ENCODE assay signal across 27 cellular contexts in the genomic region with DNA sequence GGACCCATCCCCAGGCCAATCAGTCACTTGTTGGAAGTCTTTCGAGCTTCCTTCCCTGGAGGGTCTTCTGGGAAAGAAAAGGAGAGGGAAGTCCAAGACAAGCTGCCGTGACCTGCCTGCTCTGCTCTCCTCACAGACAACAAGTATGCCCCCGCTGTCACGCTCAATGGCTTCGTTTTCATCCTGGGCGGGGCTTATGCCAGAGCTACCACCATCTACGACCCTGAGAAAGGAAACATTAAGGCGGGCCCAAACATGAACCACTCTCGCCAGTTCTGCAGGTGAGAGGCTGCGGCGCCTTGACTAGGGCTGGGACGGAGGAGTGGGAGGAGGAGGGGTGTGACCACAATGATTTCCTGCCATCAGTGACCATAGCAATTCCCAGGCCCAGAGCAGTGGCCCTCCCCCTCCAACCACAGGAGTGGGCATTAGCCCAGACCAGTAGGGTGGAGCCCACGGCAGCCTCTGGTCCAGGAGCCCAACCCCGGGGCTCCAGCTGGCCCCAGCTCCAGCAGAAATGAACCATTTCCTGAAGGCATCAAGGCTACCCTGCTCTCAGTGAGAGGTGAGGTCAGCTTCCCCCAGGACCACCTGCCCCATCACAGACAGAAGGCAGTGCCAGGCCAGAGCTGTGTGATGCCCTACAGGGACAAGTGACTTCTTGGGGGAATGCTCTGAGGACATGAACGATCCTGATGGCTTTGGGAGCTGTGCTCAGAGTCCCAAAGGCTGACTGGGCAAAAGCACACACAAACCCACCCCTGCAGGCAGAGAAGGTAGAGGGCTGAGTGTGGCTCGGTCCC.
DNase-seq lines count a peak whose midpoint lies in the region; ATAC-seq, FAIRE-seq and TF ChIP-seq lines count a peak whose summit lies in the region.
"Had no signal": no experiment of that assay in that cellular context is flagged by ENCODE, and none has a peak within 500 bp of the region (broad histone marks: within the 10 kb centered on the region; RNA-seq: fewer than 3 reads in every experiment).

No MANE protein-coding gene starts in this region.

- H3K27me3 ChIP-seq in AG04450 (ENCODE audit: control insufficient read depth, insufficient read depth, low read length), result no peaks in the 10 kb centered on the region
- H3K27me3 ChIP-seq: gastrocnemius medialis, uterus had no signal

- FAIRE-seq in GM12892 (lab: Jason Lieb, UNC), result no peak
- FAIRE-seq: HTR-8/SVneo had no signal

- H3K27ac Mint-ChIP-seq in nephron progenitor cell, result peak overlapping the region; percentile 74
- H3K27ac Mint-ChIP-seq: activated CD8-positive, alpha-beta T cell treated with anti-CD3 and anti-CD28 coated beads, Interleukin-2, amount 10 ng/mL, durations not matched to agents 7 days and 5 days; activated naive CD8-positive, alpha-beta T cell treated with anti-CD3 and anti-CD28 coated beads, Interleukin-2, amount 50 U/mL, for 24 hours had no signal

- peaks cover 17% of the 10 kb centered on the region for H3K9me3 Mint-ChIP-seq in nephron progenitor cell
- H3K9me3 Mint-ChIP-seq: activated naive CD8-positive, alpha-beta T cell treated with anti-CD3 and anti-CD28 coated beads, Interleukin-2, amount 50 U/mL, for 24 hours; CD8-positive, alpha-beta memory T cell had no signal

- CTCF ChIA-PET in AG04450 (lab: Charles Lee), result no interaction called here

- no peak for TF ChIP-seq CTCF in AG04450 (IDR thresholded peaks at IDR 0.05; ENCODE audit: low read depth, low read length)
- TF ChIP-seq CTCF in astrocyte of the spinal cord (IDR thresholded peaks at IDR 0.05; ENCODE audit: low read depth, low read length), result no peak
- TF ChIP-seq CTCF in nephron progenitor cell (IDR thresholded peaks at IDR 0.05), result no peak

- POLR2A ChIA-PET in AG04450 (lab: Yijun Ruan, JAX), result no interaction called here

- no peaks in the 10 kb centered on the region for H3K27me3 Mint-ChIP-seq in nephron progenitor cell (ENCODE audit: low read depth, poor library complexity)
- H3K27me3 Mint-ChIP-seq: activated naive CD8-positive, alpha-beta T cell treated with anti-CD3 and anti-CD28 coated beads, Interleukin-2, amount 50 U/mL, for 24 hours; CD8-positive, alpha-beta memory T cell had no signal

- ATAC-seq in GM18502 (IDR thresholded peaks at IDR 0.05; ENCODE audit: poor library complexity, unreplicated experiment) (no peak), HG02938 (IDR thresholded peaks at IDR 0.05; ENCODE audit: unreplicated experiment) (no peak), HG03457 (IDR thresholded peaks at IDR 0.05; ENCODE audit: unreplicated experiment) (no peak)
- ATAC-seq: activated CD8-positive, alpha-beta T cell treated with anti-CD3 and anti-CD28 coated beads, Interleukin-2, amount 10 ng/mL, durations not matched to agents 7 days and 5 days; activated naive CD8-positive, alpha-beta T cell treated with anti-CD3 and anti-CD28 coated beads, Interleukin-2, amount 50 U/mL, for 24 hours; gastrocnemius medialis; left cardiac atrium had no signal

- no peak for TF ChIP-seq POLR2A in GM12892 (IDR thresholded peaks at IDR 0.05; ENCODE audit: low read depth, low read length)

- peaks cover 16% of the 10 kb centered on the region for H3K9me3 ChIP-seq in AG04450 (ENCODE audit: control insufficient read depth, insufficient read depth, low read length)
- H3K9me3 ChIP-seq: gastrocnemius medialis, uterus had no signal

- peaks cover 13% of the 10 kb centered on the region for H3K4me1 Mint-ChIP-seq in nephron progenitor cell
- H3K4me1 Mint-ChIP-seq: activated naive CD8-positive, alpha-beta T cell treated with anti-CD3 and anti-CD28 coated beads, Interleukin-2, amount 50 U/mL, for 24 hours; CD8-positive, alpha-beta memory T cell had no signal

- peaks cover 69% of the 10 kb centered on the region for H3K36me3 Mint-ChIP-seq in nephron progenitor cell (ENCODE audit: low read depth)

- H3K4me3 ChIP-seq in AG04450 (ENCODE audit: low read depth, low read length) (no peak overlapping the region), astrocyte of the spinal cord (ENCODE audit: low read depth, low read length) (no peak overlapping the region)
- H3K4me3 ChIP-seq: gastrocnemius medialis, uterus had no signal

- DNase-seq in AG04450 (ENCODE audit: low read depth, low spot score), result no peak
- peak; percentile 10 for DNase-seq in GM12892 (ENCODE audit: insufficient read length)
- peak; percentile 34 for DNase-seq in astrocyte of the spinal cord (ENCODE audit: low read depth, low spot score)
- no peak for DNase-seq in nephron progenitor cell
- no peak for DNase-seq in HuH-7 (ENCODE audit: low spot score)
- DNase-seq: activated CD4-positive, CD25-positive, alpha-beta regulatory T cell; activated naive CD8-positive, alpha-beta T cell treated with anti-CD3 and anti-CD28 coated beads, Interleukin-2, amount 50 U/mL, for 24 hours; CD8-positive, alpha-beta memory T cell; dermis blood vessel endothelial cell; DMS79; gastrocnemius medialis; left cardiac atrium; midbrain; NCI-H1105; NCI-H2107; NCI-H526 treated with DMSO at 0.1 percent for 48 hours; SIG-M5; stimulated activated CD4-positive, alpha-beta T cell treated with anti-CD3 and anti-CD28 coated beads, Interleukin-15, amount 100 ng/mL, for 24 hours; T-helper 2 cell had no signal

- in situ Hi-C loops in astrocyte of the spinal cord (cut with HindIII; ENCODE audit: low sequenced_read_pairs), result no loop called here

- H3K4me3 Mint-ChIP-seq in nephron progenitor cell, result no peak overlapping the region
- H3K4me3 Mint-ChIP-seq: activated CD8-positive, alpha-beta T cell treated with anti-CD3 and anti-CD28 coated beads, Interleukin-2, amount 10 ng/mL, durations not matched to agents 7 days and 5 days; activated naive CD8-positive, alpha-beta T cell treated with anti-CD3 and anti-CD28 coated beads, Interleukin-2, amount 50 U/mL, for 24 hours; CD8-positive, alpha-beta memory T cell; neural crest cell had no signal

- peak overlapping the region; percentile 21 for H3K27ac ChIP-seq in AG04450 (ENCODE audit: low read depth, low read length)
- H3K27ac ChIP-seq: epithelial cell of prostate, gastrocnemius medialis, uterus had no signal

Comparison
In these comparisons a context has a peak if more than half of its experiments do, and no peak if none do; other contexts are left out.
1. DNase-seq: peak in GM12892 (single experiment) and astrocyte of the spinal cord (single experiment); none in AG04450 (single experiment), nephron progenitor cell (single experiment) and HuH-7 (single experiment).